In the genomic region with DNA sequence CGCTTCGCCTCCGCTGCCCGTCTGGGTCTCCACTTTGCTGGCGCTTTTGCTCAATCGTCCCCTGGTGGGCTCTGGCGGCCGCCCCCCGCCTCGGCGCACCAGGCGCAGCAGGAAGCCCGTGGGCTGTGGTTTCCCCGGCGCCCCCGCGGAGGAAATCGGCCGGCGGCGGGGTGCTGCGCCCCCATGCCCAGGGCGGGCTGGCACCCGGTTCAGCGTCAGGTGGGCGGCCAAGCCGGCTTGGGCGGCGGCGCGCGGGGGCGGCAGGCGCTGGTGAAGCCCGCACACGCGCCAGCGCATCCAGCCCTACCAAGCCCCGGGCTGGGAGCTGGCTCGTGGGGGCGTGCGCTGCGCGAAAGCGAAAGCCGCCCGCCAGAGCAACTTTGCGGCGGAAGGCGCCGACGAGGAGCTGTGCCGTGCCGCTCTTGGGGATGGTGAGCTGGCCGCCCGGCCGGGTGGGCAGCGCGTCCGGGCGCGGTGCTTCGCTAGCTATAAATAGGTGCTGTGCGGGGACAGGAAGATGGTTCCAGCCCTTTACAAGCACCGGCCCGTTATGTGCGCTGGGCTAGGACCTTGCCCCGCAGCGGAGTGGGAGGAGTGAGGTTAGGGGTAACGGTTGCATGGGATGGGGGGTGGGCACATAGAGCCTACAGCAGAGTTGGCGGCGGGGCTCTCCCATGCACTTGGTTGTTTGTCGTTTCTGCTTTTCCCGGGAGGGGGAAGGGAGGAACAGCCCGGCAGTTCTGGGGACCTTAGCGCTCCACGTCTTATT, we compare ENCODE assay signal across 8 cellular contexts. TPM values are rescaled to one million over a fixed set of nuclear protein-coding genes. Genes with fewer than 3 reads are reported as not detected.
A peak's percentile ranks its signal among the peaks of the same experiment; 100 is the strongest.
DNase-seq lines count a peak whose midpoint lies in the region; ATAC-seq and TF ChIP-seq lines count a peak whose summit lies in the region.

No MANE protein-coding gene starts in this region.

- peak overlapping the region; percentile 55 for H3K4me3 ChIP-seq in SJCRH30
- H3K4me3 ChIP-seq in right atrium auricular region, result peak overlapping the region; percentile 63 to 91
- H3K4me3 ChIP-seq in skeletal muscle cell (ENCODE audit: low read depth, low read length), result peak overlapping the region; percentile 61

- no peaks in the 10 kb centered on the region for H3K9me3 ChIP-seq in SJCRH30 (replicated peaks)
- H3K9me3 ChIP-seq in right atrium auricular region, result no peaks in the 10 kb centered on the region

- peak in 1 of 2 experiments; percentile 36 for DNase-seq in SJCRH30
- peak; percentile 86 for DNase-seq in activated naive CD8-positive, alpha-beta T cell treated with anti-CD3 and anti-CD28 coated beads for 36 hours
- DNase-seq in right atrium auricular region (ENCODE audit: low spot score), result no peak
- no peak for DNase-seq in skeletal muscle cell (ENCODE audit: low read depth)
- DNase-seq in NCI-H774 (lab: John Stamatoyannopoulos, UW), result no peak
- no peak for DNase-seq in H4 (ENCODE audit: low spot score)

- TF ChIP-seq CTCF in right atrium auricular region (IDR thresholded peaks at IDR 0.05), result no peak

- H3K27ac ChIP-seq in SJCRH30, result no peak overlapping the region
- peak overlapping the region; percentile 91 to 94 for H3K27ac ChIP-seq in right atrium auricular region

- H3K4me1 Mint-ChIP-seq in activated naive CD8-positive, alpha-beta T cell treated with anti-CD3 and anti-CD28 coated beads for 36 hours, result peaks cover 74% of the 10 kb centered on the region

- peak overlapping the region; percentile 84 for H3K4me3 Mint-ChIP-seq in activated naive CD8-positive, alpha-beta T cell treated with anti-CD3 and anti-CD28 coated beads for 36 hours

- H3K27ac Mint-ChIP-seq in activated naive CD8-positive, alpha-beta T cell treated with anti-CD3 and anti-CD28 coated beads for 36 hours, result peak overlapping the region; percentile 92

- H3K27me3 ChIP-seq in SJCRH30 (no peaks in the 10 kb centered on the region), right atrium auricular region (no peaks in the 10 kb centered on the region)

- H3K4me1 ChIP-seq in SJCRH30, result peaks cover 13% of the 10 kb centered on the region
- H3K4me1 ChIP-seq in right atrium auricular region, result peaks cover 0 to 66% of the 10 kb centered on the region in 2 donors

- no peaks in the 10 kb centered on the region for H3K36me3 ChIP-seq in SJCRH30
- no peaks in the 10 kb centered on the region for H3K36me3 ChIP-seq in right atrium auricular region

- H3K36me3 Mint-ChIP-seq in activated naive CD8-positive, alpha-beta T cell treated with anti-CD3 and anti-CD28 coated beads for 36 hours, result peaks cover 5% of the 10 kb centered on the region

- H3K27me3 Mint-ChIP-seq in activated naive CD8-positive, alpha-beta T cell treated with anti-CD3 and anti-CD28 coated beads for 36 hours, result no peaks in the 10 kb centered on the region

- ATAC-seq in GM18511 (IDR thresholded peaks at IDR 0.05; ENCODE audit: unreplicated experiment) (peak; percentile 42), HG02885 (IDR thresholded peaks at IDR 0.05; ENCODE audit: poor library complexity, unreplicated experiment) (peak; percentile 34)

- no peaks in the 10 kb centered on the region for H3K9me3 Mint-ChIP-seq in activated naive CD8-positive, alpha-beta T cell treated with anti-CD3 and anti-CD28 coated beads for 36 hours

RNA-seq across cellular contexts. Expression of gene SUSD2, which starts 25.0 kb away (rescaled TPM):
- total RNA-seq in SJCRH30 (2014; rRNA removed; shearing (Covaris generic)), result 0.08 TPM in 1 of 2 replicates, not detected in the other
- under 1 TPM; 0.56 to 0.80 TPM for total RNA-seq in activated naive CD8-positive, alpha-beta T cell treated with anti-CD3 and anti-CD28 coated beads for 36 hours
- total RNA-seq in right atrium auricular region, result 1 to 10 TPM; 4.9 to 9.5 TPM
- total RNA-seq in H4 (2014; rRNA removed; shearing (Covaris generic)), result 0.12 and 0.37 TPM in 2 replicates
